In the genomic region with DNA sequence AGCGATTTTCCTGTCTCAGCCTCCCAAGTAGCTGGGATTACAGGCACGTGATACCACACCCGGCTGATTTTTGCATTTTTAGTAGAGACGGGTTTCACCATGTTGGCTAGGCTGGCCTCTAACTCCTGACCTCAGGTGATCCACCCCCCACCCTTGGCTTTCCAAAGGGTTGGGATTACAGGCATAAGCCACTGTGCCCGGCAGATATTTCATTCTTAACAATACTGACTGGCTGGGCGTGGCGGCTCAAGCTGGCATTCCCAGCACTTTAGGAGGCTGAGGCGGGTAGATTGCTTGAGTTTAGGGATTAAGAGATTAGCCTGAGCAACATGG, we compare ENCODE assay signal across 10 cellular contexts. TPM values are rescaled to one million over a fixed set of nuclear protein-coding genes. Genes with fewer than 3 reads are reported as not detected.
DNase-seq lines count a peak whose midpoint lies in the region; ATAC-seq and TF ChIP-seq lines count a peak whose summit lies in the region.
"Had no signal": no experiment of that assay in that cellular context is flagged by ENCODE, and none has a peak within 500 bp of the region (broad histone marks: within the 10 kb centered on the region; RNA-seq: fewer than 3 reads in every experiment).

No MANE protein-coding gene starts in this region.

- CTCF ChIA-PET in HCT116 (lab: Charles Lee): no interaction called here

- H3K4me2 ChIP-seq in HCT116 (ENCODE audit: low read length): peak overlapping the region; percentile 87

- peaks cover 8% of the 10 kb centered on the region for H3K4me1 Mint-ChIP-seq in activated T-helper 1 cell treated with anti-CD3 and anti-CD28 coated beads, Interleukin-12 subunit alpha, Interleukin-12 subunit beta, Interleukin-2, Interleukin-4 antibody, amounts not matched to agents 30 ng/mL and 10 ng/mL and 1 ng/mL, durations not matched to agents 14 hours and 24 hours and 36 hours (ENCODE audit: low read depth)
- H3K4me1 Mint-ChIP-seq in nephron: peaks cover 16% of the 10 kb centered on the region

- ATAC-seq in HCT116 (no peak), HG03097 (IDR thresholded peaks at IDR 0.05; ENCODE audit: low FRiP score, unreplicated experiment) (no peak), GM19023 (IDR thresholded peaks at IDR 0.05; ENCODE audit: unreplicated experiment) (no peak)

- peaks cover 38% of the 10 kb centered on the region for H3K79me2 ChIP-seq in HCT116 (ENCODE audit: insufficient read depth, low read length)

- peaks cover 0 to 7% of the 10 kb centered on the region in 2 experiments; a peak in 2 of 4 replicates for H3K36me3 ChIP-seq in HCT116 (ENCODE audit: control insufficient read depth in 1 of 2, insufficient read depth in 2 of 2, low read length in 2 of 2)

- H3K9ac ChIP-seq in HCT116 (ENCODE audit: low read length): no peak overlapping the region

- H4K20me1 ChIP-seq in HCT116 (ENCODE audit: insufficient read depth): no peaks in the 10 kb centered on the region

- no peaks in the 10 kb centered on the region for H3K9me2 ChIP-seq in HCT116 (ENCODE audit: insufficient read depth)

- H3K27ac Mint-ChIP-seq in activated T-helper 1 cell treated with anti-CD3 and anti-CD28 coated beads, Interleukin-12 subunit alpha, Interleukin-12 subunit beta, Interleukin-2, Interleukin-4 antibody, amounts not matched to agents 30 ng/mL and 10 ng/mL and 1 ng/mL, durations not matched to agents 14 hours and 24 hours and 36 hours: no peak overlapping the region
- no peak overlapping the region for H3K27ac Mint-ChIP-seq in nephron

- TF ChIP-seq POLR2A in HCT116 (IDR thresholded peaks at IDR 0.05; ENCODE audit: borderline replicate concordance, extremely low read depth, insufficient read depth, insufficient read length): no peak

- no peaks in the 10 kb centered on the region for H3K9me3 Mint-ChIP-seq in activated T-helper 1 cell treated with anti-CD3 and anti-CD28 coated beads, Interleukin-12 subunit alpha, Interleukin-12 subunit beta, Interleukin-2, Interleukin-4 antibody, amounts not matched to agents 30 ng/mL and 10 ng/mL and 1 ng/mL, durations not matched to agents 14 hours and 24 hours and 36 hours
- H3K9me3 Mint-ChIP-seq in nephron: peaks cover 8% of the 10 kb centered on the region

- H3K4me3 ChIP-seq in HCT116 (replicated peaks in 1 of 2; ENCODE audit: low read depth in 1 of 2, low read length in 2 of 2): peak overlapping the region; percentile 75 to 77

- intact Hi-C loops in HCT116 (cut with micrococcal nuclease): loop anchor here (10.0 kb wide), 1 partner anchor 94 kb away; the partner anchor contains the start of gene HDAC6
- intact Hi-C loops in activated T-helper 1 cell treated with anti-CD3 and anti-CD28 coated beads, Interleukin-12 subunit alpha, Interleukin-12 subunit beta, Interleukin-2, Interleukin-4 antibody, amounts not matched to agents 30 ng/mL and 10 ng/mL and 1 ng/mL, durations not matched to agents 14 hours and 24 hours and 36 hours (cut with micrococcal nuclease): loop anchor here (2.0 to 10.0 kb wide), 3 partner anchors 203 to 366 kb away; partner anchors contain the start of genes FOXP3 and PPP1R3F

- H3K36me3 Mint-ChIP-seq in activated T-helper 1 cell treated with anti-CD3 and anti-CD28 coated beads, Interleukin-12 subunit alpha, Interleukin-12 subunit beta, Interleukin-2, Interleukin-4 antibody, amounts not matched to agents 30 ng/mL and 10 ng/mL and 1 ng/mL, durations not matched to agents 14 hours and 24 hours and 36 hours (ENCODE audit: low read depth): peaks cover 15% of the 10 kb centered on the region
- peaks cover 26% of the 10 kb centered on the region for H3K36me3 Mint-ChIP-seq in nephron (ENCODE audit: low read depth)

- no peaks in the 10 kb centered on the region for H3K27me3 Mint-ChIP-seq in activated T-helper 1 cell treated with anti-CD3 and anti-CD28 coated beads, Interleukin-12 subunit alpha, Interleukin-12 subunit beta, Interleukin-2, Interleukin-4 antibody, amounts not matched to agents 30 ng/mL and 10 ng/mL and 1 ng/mL, durations not matched to agents 14 hours and 24 hours and 36 hours (ENCODE audit: insufficient read depth)
- no peaks in the 10 kb centered on the region for H3K27me3 Mint-ChIP-seq in nephron (ENCODE audit: low read depth)

- no peak for TF ChIP-seq RAD21 in HCT116 (IDR thresholded peaks at IDR 0.05; ENCODE audit: low read depth)

- no peaks in the 10 kb centered on the region for H3K9me3 ChIP-seq in HCT116 (ENCODE audit: control insufficient read depth in 1 of 2, insufficient read depth in 1 of 2, low read depth in 1 of 2, low read length in 2 of 2)
- H3K9me3 ChIP-seq: esophagus muscularis mucosa had no signal

- POLR2A ChIA-PET in HCT116 (lab: Charles Lee): no interaction called here

- H3K27me3 ChIP-seq in HCT116 (ENCODE audit: insufficient read depth, low read length): no peaks in the 10 kb centered on the region
- H3K27me3 ChIP-seq: esophagus muscularis mucosa had no signal

- H3K4me1 ChIP-seq in HCT116 (ENCODE audit: control insufficient read depth in 1 of 2, insufficient read depth in 2 of 2, low read length in 2 of 2): peaks cover 3 to 11% of the 10 kb centered on the region in 2 experiments; a peak in 1 of 4 replicates

- H3K4me3 Mint-ChIP-seq in activated T-helper 1 cell treated with anti-CD3 and anti-CD28 coated beads, Interleukin-12 subunit alpha, Interleukin-12 subunit beta, Interleukin-2, Interleukin-4 antibody, amounts not matched to agents 30 ng/mL and 10 ng/mL and 1 ng/mL, durations not matched to agents 14 hours and 24 hours and 36 hours: peak overlapping the region; percentile 42
- peak overlapping the region; percentile 14 to 61 (median 43) for H3K4me3 Mint-ChIP-seq in nephron

- TF ChIP-seq CTCF in HCT116 (IDR thresholded peaks at IDR 0.05 in 2 of 3, conservative IDR thresholded peaks at IDR 0.05 in 1 of 3; ENCODE audit: borderline replicate concordance in 1 of 3, insufficient read depth in 1 of 3, low read depth in 2 of 3, low read length in 2 of 3): no peak
- TF ChIP-seq CTCF in nephron (IDR thresholded peaks at IDR 0.05; ENCODE audit: unreplicated experiment in 3 of 3): no peak

- RAD21 ChIA-PET in HCT116 (lab: Charles Lee; ENCODE audit: low non-redundant PET in 1 of 2, low total read pairs in 2 of 2, uncharacterized antibody in 2 of 2, unreplicated experiment in 2 of 2): no interaction called here

- no peak overlapping the region for H2AFZ ChIP-seq in HCT116 (ENCODE audit: low read depth, low read length, poor library complexity, severe bottlenecking)

- BruUV-seq in HCT116 (replicated peaks; lab: Mats Ljungman, UMichigan): no TSS peak

- H3K27ac ChIP-seq in HCT116 (ENCODE audit: low read depth, low read length): 0 out of 2 replicates have a peak overlapping the region, but pooled peaks have one; percentile 96

- DNase-seq in NCI-H2171 treated with DMSO at 0.1 percent for 48 hours (lab: John Stamatoyannopoulos, UW): peak; percentile 25
- DNase-seq in NCI-H2171 (lab: John Stamatoyannopoulos, UW): no peak
- no peak for DNase-seq in HCT116 (ENCODE audit: low read depth, low spot score)
- no peak for DNase-seq in activated T-helper 1 cell treated with anti-CD3 and anti-CD28 coated beads, Interleukin-12 subunit alpha, Interleukin-12 subunit beta, Interleukin-2, Interleukin-4 antibody, amounts not matched to agents 30 ng/mL and 10 ng/mL and 1 ng/mL, durations not matched to agents 14 hours and 24 hours and 36 hours (ENCODE audit: low spot score)
- DNase-seq in stimulated activated naive CD4-positive, alpha-beta T cell treated with Interleukin-2 at 50 U/mL for 16 hours (lab: John Stamatoyannopoulos, UW): no peak
- DNase-seq: midbrain had no signal

TF ChIP-seq in HCT116, 20 proteins besides CTCF, POLR2A, EP300 and RAD21 (continues in another document):
- TF ChIP-seq, protein P1, sequence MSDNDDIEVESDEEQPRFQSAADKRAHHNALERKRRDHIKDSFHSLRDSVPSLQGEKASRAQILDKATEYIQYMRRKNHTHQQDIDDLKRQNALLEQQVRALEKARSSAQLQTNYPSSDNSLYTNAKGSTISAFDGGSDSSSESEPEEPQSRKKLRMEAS (IDR thresholded peaks at IDR 0.05): no peak
- no peak for TF ChIP-seq ZFX (IDR thresholded peaks at IDR 0.05)
- no peak for TF ChIP-seq TCF7L2 (IDR thresholded peaks at IDR 0.05; ENCODE audit: borderline replicate concordance, extremely low read depth, insufficient read depth, insufficient read length)
- no peak for TF ChIP-seq EZH2phosphoT487 (IDR thresholded peaks at IDR 0.05; ENCODE audit: borderline replicate concordance)
- TF ChIP-seq EZH2 (IDR thresholded peaks at IDR 0.05): no peak
- TF ChIP-seq EGR1 (IDR thresholded peaks at IDR 0.05; ENCODE audit: low read depth): no peak
- TF ChIP-seq SIN3A (IDR thresholded peaks at IDR 0.05; ENCODE audit: low read depth): no peak
- TF ChIP-seq JUND (IDR thresholded peaks at IDR 0.05): no peak
- no peak for TF ChIP-seq SRF (IDR thresholded peaks at IDR 0.05; ENCODE audit: low read depth)
- no peak for TF ChIP-seq YY1 (IDR thresholded peaks at IDR 0.05; ENCODE audit: extremely low read depth, insufficient replicate concordance, low read depth, low read length)

RNA-seq across cellular contexts. Expression of gene PQBP1, which starts 1.3 kb away (rescaled TPM):
- 67.1 TPM for total RNA-seq in HCT116 (2021; ENCODE audit: unreplicated experiment)
- polyA plus RNA-seq in HCT116 (2012): 87.3 and 112 TPM in 2 replicates
- total RNA-seq in activated T-helper 1 cell treated with anti-CD3 and anti-CD28 coated beads, Interleukin-12 subunit alpha, Interleukin-12 subunit beta, Interleukin-2, Interleukin-4 antibody, amounts not matched to agents 30 ng/mL and 10 ng/mL and 1 ng/mL, durations not matched to agents 14 hours and 24 hours and 36 hours: 112 and 119 TPM in 2 replicates

RNA-seq across cellular contexts. Expression of gene TIMM17B, which starts 1.5 kb away (rescaled TPM):
- total RNA-seq in HCT116 (2021; ENCODE audit: unreplicated experiment): 41.7 TPM
- polyA plus RNA-seq in HCT116 (2012): 38.6 and 44.5 TPM in 2 replicates
- 72.2 and 72.3 TPM in 2 replicates for total RNA-seq in activated T-helper 1 cell treated with anti-CD3 and anti-CD28 coated beads, Interleukin-12 subunit alpha, Interleukin-12 subunit beta, Interleukin-2, Interleukin-4 antibody, amounts not matched to agents 30 ng/mL and 10 ng/mL and 1 ng/mL, durations not matched to agents 14 hours and 24 hours and 36 hours

RNA-seq across cellular contexts. Expression of gene SLC35A2, which starts 12.4 kb away (rescaled TPM):
- 35.0 TPM for total RNA-seq in HCT116 (2021; ENCODE audit: unreplicated experiment)
- 29.2 and 34.0 TPM in 2 replicates for polyA plus RNA-seq in HCT116 (2012)
- 24.9 and 26.5 TPM in 2 replicates for total RNA-seq in activated T-helper 1 cell treated with anti-CD3 and anti-CD28 coated beads, Interleukin-12 subunit alpha, Interleukin-12 subunit beta, Interleukin-2, Interleukin-4 antibody, amounts not matched to agents 30 ng/mL and 10 ng/mL and 1 ng/mL, durations not matched to agents 14 hours and 24 hours and 36 hours

RNA-seq across cellular contexts. Expression of gene PIM2, which starts 19.8 kb away (rescaled TPM):
- total RNA-seq in HCT116 (2021; ENCODE audit: unreplicated experiment): 15.6 TPM
- 11.0 and 12.4 TPM in 2 replicates for polyA plus RNA-seq in HCT116 (2012)
- 475 and 478 TPM in 2 replicates for total RNA-seq in activated T-helper 1 cell treated with anti-CD3 and anti-CD28 coated beads, Interleukin-12 subunit alpha, Interleukin-12 subunit beta, Interleukin-2, Interleukin-4 antibody, amounts not matched to agents 30 ng/mL and 10 ng/mL and 1 ng/mL, durations not matched to agents 14 hours and 24 hours and 36 hours

RNA-seq across cellular contexts. Expression of gene OTUD5, which starts 58.4 kb away (rescaled TPM):
- total RNA-seq in HCT116 (2021; ENCODE audit: unreplicated experiment): 42.6 TPM
- 48.8 and 53.0 TPM in 2 replicates for polyA plus RNA-seq in HCT116 (2012)
- 84.1 and 84.8 TPM in 2 replicates for total RNA-seq in activated T-helper 1 cell treated with anti-CD3 and anti-CD28 coated beads, Interleukin-12 subunit alpha, Interleukin-12 subunit beta, Interleukin-2, Interleukin-4 antibody, amounts not matched to agents 30 ng/mL and 10 ng/mL and 1 ng/mL, durations not matched to agents 14 hours and 24 hours and 36 hours
